In genomic region chr17:20033410-20033809, GRCh38 we compare ENCODE assay signal across 22 cellular contexts.
"Had no signal": no experiment of that assay in that cellular context is flagged by ENCODE, and none has a peak within 500 bp of the region (broad histone marks: within the 10 kb centered on the region; RNA-seq: fewer than 3 reads in every experiment).

No MANE protein-coding gene starts in this region.

- ATAC-seq: activated T-cell treated with anti-CD3 and anti-CD28 coated beads, Interleukin-2, amount 50 U/mL, for 4 hours; T-cell had no signal

- H3K27ac ChIP-seq: PC-9, SK-N-MC, VCaP had no signal

- FAIRE-seq: astrocyte had no signal

- H2AFZ ChIP-seq: PC-9 had no signal

- H3K4me3 ChIP-seq: PC-9, SK-N-MC had no signal

- H3K4me2 ChIP-seq: PC-9 had no signal

- DNase-seq: activated CD4-positive, alpha-beta memory T cell treated with anti-CD3 and anti-CD28 coated beads for 36 hours; activated CD4-positive, alpha-beta T cell treated with anti-CD3 and anti-CD28 coated beads, Interleukin-2, amount 10 ng/mL, durations not matched to agents 7 days and 5 days; activated CD4-positive, CD25-positive, alpha-beta regulatory T cell; activated CD8-positive, alpha-beta memory T cell treated with anti-CD3 and anti-CD28 coated beads for 24 hours; activated gamma-delta T cell; activated naive CD4-positive, alpha-beta T cell treated with anti-CD3 and anti-CD28 coated beads for 36 hours; activated T-cell treated with anti-CD3 and anti-CD28 coated beads, Interleukin-2, amount 50 U/mL, for 4 hours; amygdala; KG1; NCI-H1048; NCI-H146; NCI-H187 treated with DMSO at 0.1 percent for 48 hours; NCI-H2081 treated with DMSO at 0.1 percent for 48 hours; NCI-H446; PC-9; SHP77 treated with DMSO at 0.1 percent for 48 hours; T-cell; T-helper 2 cell; T1000 had no signal
